Comparison of ENCODE assay signal across 17 cellular contexts in the genomic region with DNA sequence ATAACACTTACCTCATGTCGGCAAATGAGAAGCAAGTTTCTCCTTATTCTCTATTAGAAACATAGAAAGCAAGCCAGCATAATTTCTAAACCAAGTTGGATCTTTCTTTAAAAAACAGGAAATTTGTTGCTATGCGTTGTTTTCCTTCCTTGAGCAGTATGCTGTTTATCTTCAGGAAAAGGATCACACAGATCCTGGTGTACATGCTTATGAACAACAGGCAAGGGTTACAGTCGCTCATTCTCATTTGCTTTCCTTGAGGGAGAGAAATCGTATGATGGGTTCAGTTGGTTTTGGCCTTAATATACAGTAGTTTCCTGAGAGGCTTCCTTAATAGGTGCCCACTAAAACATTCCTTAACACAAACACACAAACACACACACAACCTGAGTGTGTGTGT.
DNase-seq lines count a peak whose midpoint lies in the region; ATAC-seq and TF ChIP-seq lines count a peak whose summit lies in the region.
"Had no signal": no experiment of that assay in that cellular context is flagged by ENCODE, and none has a peak within 500 bp of the region (broad histone marks: within the 10 kb centered on the region; RNA-seq: fewer than 3 reads in every experiment).

No MANE protein-coding gene starts in this region.

- CTCF ChIA-PET in activated CD8-positive, alpha-beta T cell treated with anti-CD3 and anti-CD28 coated beads for 36 hours (lab: Charles Lee) = interaction anchor here (1.3 to 1.5 kb wide), 2 partner anchors 9 to 17 kb away, joined by 3 to 4 read pairs; no protein-coding TSS in a partner anchor

- no peaks in the 10 kb centered on the region for H3K27me3 Mint-ChIP-seq in activated T-cell treated with anti-CD3 and anti-CD28 coated beads, Interleukin-2, amount 50 U/mL, for 24 hours
- no peaks in the 10 kb centered on the region for H3K27me3 Mint-ChIP-seq in activated CD8-positive, alpha-beta T cell treated with anti-CD3 and anti-CD28 coated beads for 36 hours
- H3K27me3 Mint-ChIP-seq in stimulated activated memory B cell treated with anti-CD40 and anti-IgM and Interleukin-4, amounts not matched to agents 10 μg/mL and 1 μg/mL and 100 μg/mL, for 72 hours = no peaks in the 10 kb centered on the region

- intact Hi-C loops in activated CD8-positive, alpha-beta T cell treated with anti-CD3 and anti-CD28 coated beads for 36 hours (cut with micrococcal nuclease) = no loop called here

- peak overlapping the region; percentile 92 for H3K27ac Mint-ChIP-seq in activated T-cell treated with anti-CD3 and anti-CD28 coated beads, Interleukin-2, amount 50 U/mL, for 24 hours
- peak overlapping the region; percentile 89 for H3K27ac Mint-ChIP-seq in activated CD8-positive, alpha-beta T cell treated with anti-CD3 and anti-CD28 coated beads for 36 hours
- peak overlapping the region; percentile 44 for H3K27ac Mint-ChIP-seq in stimulated activated memory B cell treated with anti-CD40 and anti-IgM and Interleukin-4, amounts not matched to agents 10 μg/mL and 1 μg/mL and 100 μg/mL, for 72 hours
- H3K27ac Mint-ChIP-seq: neural progenitor cell had no signal

- peaks cover 92% of the 10 kb centered on the region for H3K4me1 Mint-ChIP-seq in activated T-cell treated with anti-CD3 and anti-CD28 coated beads, Interleukin-2, amount 50 U/mL, for 24 hours (ENCODE audit: low read depth)
- peaks cover 84% of the 10 kb centered on the region for H3K4me1 Mint-ChIP-seq in activated CD8-positive, alpha-beta T cell treated with anti-CD3 and anti-CD28 coated beads for 36 hours (ENCODE audit: low read depth)
- peaks cover 56% of the 10 kb centered on the region for H3K4me1 Mint-ChIP-seq in stimulated activated memory B cell treated with anti-CD40 and anti-IgM and Interleukin-4, amounts not matched to agents 10 μg/mL and 1 μg/mL and 100 μg/mL, for 72 hours

- peaks cover 93% of the 10 kb centered on the region for H3K36me3 Mint-ChIP-seq in activated T-cell treated with anti-CD3 and anti-CD28 coated beads, Interleukin-2, amount 50 U/mL, for 24 hours (ENCODE audit: low read depth)
- peaks cover 85% of the 10 kb centered on the region for H3K36me3 Mint-ChIP-seq in activated CD8-positive, alpha-beta T cell treated with anti-CD3 and anti-CD28 coated beads for 36 hours (ENCODE audit: low read depth)
- peaks cover 61% of the 10 kb centered on the region for H3K36me3 Mint-ChIP-seq in stimulated activated memory B cell treated with anti-CD40 and anti-IgM and Interleukin-4, amounts not matched to agents 10 μg/mL and 1 μg/mL and 100 μg/mL, for 72 hours

- POLR2A ChIA-PET in activated CD8-positive, alpha-beta T cell treated with anti-CD3 and anti-CD28 coated beads for 36 hours (lab: Charles Lee) = interaction anchor here (1.9 to 2.6 kb wide), 2 partner anchors 9 to 12 kb away, joined by 5 to 13 read pairs; no protein-coding TSS in a partner anchor

- TF ChIP-seq CTCF in activated CD8-positive, alpha-beta T cell treated with anti-CD3 and anti-CD28 coated beads for 36 hours (IDR thresholded peaks at IDR 0.05) = no peak

- DNase-seq in activated T-cell treated with anti-CD3 and anti-CD28 coated beads, Interleukin-2, amount 50 U/mL, for 24 hours = no peak
- DNase-seq in activated T-cell treated with anti-CD3 and anti-CD28 coated beads for 4 hours (no peak), glomerular endothelial cell (ENCODE audit: extremely low read depth, low read depth, low spot score) (peak; percentile 94), Ammon's horn (ENCODE audit: low spot score) (no peak), iPS-NIHi7 (ENCODE audit: extremely low spot score) (no peak)
- no peak for DNase-seq in activated CD8-positive, alpha-beta T cell treated with anti-CD3 and anti-CD28 coated beads for 36 hours
- DNase-seq: activated CD4-positive, CD25-positive, alpha-beta regulatory T cell treated with anti-CD3 and anti-CD28 coated beads, Interleukin-2, amount 50 U/mL, for 72 hours; activated gamma-delta T cell treated with Interleukin-2 at 50 U/mL for 16 hours; central memory CD4-positive, alpha-beta T cell; DMS 273 treated with DMSO at 0.1 percent for 48 hours; H7; left colon; NCI-H1694; NCI-H526 treated with DMSO at 0.1 percent for 48 hours had no signal

- ATAC-seq in activated CD8-positive, alpha-beta T cell treated with anti-CD3 and anti-CD28 coated beads for 36 hours = no peak
- no peak for ATAC-seq in stimulated activated memory B cell treated with anti-CD40 and anti-IgM and Interleukin-4, amounts not matched to agents 10 μg/mL and 1 μg/mL and 100 μg/mL, for 72 hours
- ATAC-seq in HG03354 (IDR thresholded peaks at IDR 0.05; ENCODE audit: poor library complexity, severe bottlenecking, unreplicated experiment) = no peak
- ATAC-seq: left colon had no signal

- peaks cover 3% of the 10 kb centered on the region for H3K9me3 Mint-ChIP-seq in activated T-cell treated with anti-CD3 and anti-CD28 coated beads, Interleukin-2, amount 50 U/mL, for 24 hours
- no peaks in the 10 kb centered on the region for H3K9me3 Mint-ChIP-seq in activated CD8-positive, alpha-beta T cell treated with anti-CD3 and anti-CD28 coated beads for 36 hours
- H3K9me3 Mint-ChIP-seq in stimulated activated memory B cell treated with anti-CD40 and anti-IgM and Interleukin-4, amounts not matched to agents 10 μg/mL and 1 μg/mL and 100 μg/mL, for 72 hours = no peaks in the 10 kb centered on the region
- H3K9me3 Mint-ChIP-seq: neural progenitor cell had no signal

- H3K4me3 Mint-ChIP-seq in activated T-cell treated with anti-CD3 and anti-CD28 coated beads, Interleukin-2, amount 50 U/mL, for 24 hours = peak overlapping the region; percentile 86
- peak overlapping the region; percentile 77 for H3K4me3 Mint-ChIP-seq in activated CD8-positive, alpha-beta T cell treated with anti-CD3 and anti-CD28 coated beads for 36 hours
- H3K4me3 Mint-ChIP-seq in stimulated activated memory B cell treated with anti-CD40 and anti-IgM and Interleukin-4, amounts not matched to agents 10 μg/mL and 1 μg/mL and 100 μg/mL, for 72 hours = no peak overlapping the region
- H3K4me3 Mint-ChIP-seq: neural progenitor cell had no signal
